Comparison of ENCODE assay signal across 1 cellular context in the genomic region with DNA sequence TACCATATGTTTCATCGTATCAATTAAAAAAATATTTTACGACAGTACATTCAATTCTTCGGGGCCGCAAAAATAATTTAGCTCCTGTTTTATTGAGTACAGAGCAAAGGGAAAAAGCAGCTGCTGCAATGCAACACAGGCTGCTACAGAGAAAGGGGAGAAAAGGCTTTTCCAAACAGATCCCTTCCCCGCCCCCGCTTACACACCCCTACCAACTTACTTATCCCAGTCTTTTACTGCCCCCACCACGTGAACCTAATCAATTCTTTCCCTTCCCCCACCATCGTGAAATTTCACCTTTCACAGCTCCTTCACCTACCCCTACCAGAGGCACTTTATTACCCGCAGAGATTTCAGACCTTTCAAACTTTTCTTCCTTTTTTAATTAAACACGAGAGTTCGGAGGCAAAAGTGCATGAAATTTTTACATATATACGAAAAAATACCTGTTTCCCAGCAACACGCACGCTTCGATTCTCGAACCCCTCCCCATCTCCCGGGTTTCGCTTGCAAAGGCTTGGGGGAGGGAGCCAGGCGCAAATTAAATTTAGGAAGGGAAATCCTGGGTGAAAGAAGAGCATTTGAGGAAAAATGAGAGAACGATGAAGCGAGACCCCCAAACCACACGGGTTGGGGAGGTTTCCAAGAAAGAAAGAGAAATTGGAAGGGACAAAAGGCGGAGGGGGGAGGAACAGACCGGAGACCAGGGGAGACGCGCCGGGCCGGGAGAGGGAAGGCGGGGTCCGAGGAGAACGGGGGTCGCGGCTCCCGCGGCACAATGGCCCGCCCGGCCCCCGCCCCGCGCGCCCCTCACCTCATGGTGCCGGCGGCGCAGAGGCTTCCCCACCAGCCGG.
TF ChIP-seq lines count a peak whose summit lies in the region.

No MANE protein-coding gene starts in this region.

TF ChIP-seq in HEK293, 187 proteins besides CTCF, POLR2A, EP300 and RAD21 (continued from another document and continues in another):
- TF ChIP-seq, protein P1, sequence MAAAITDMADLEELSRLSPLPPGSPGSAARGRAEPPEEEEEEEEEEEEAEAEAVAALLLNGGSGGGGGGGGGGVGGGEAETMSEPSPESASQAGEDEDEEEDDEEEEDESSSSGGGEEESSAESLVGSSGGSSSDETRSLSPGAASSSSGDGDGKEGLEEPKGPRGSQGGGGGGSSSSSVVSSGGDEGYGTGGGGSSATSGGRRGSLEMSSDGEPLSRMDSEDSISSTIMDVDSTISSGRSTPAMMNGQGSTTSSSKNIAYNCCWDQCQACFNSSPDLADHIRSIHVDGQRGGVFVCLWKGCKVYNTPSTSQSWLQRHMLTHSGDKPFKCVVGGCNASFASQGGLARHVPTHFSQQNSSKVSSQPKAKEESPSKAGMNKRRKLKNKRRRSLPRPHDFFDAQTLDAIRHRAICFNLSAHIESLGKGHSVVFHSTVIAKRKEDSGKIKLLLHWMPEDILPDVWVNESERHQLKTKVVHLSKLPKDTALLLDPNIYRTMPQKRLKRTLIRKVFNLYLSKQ (tag by site-specific recombination; IDR thresholded peaks at IDR 0.05; ENCODE audit: borderline replicate concordance), result no peak
- TF ChIP-seq ZFP69B (tag by site-specific recombination; IDR thresholded peaks at IDR 0.05) (peak; percentile 59; the same call in 1 of the 2 replicates), KLF9 (tag by site-specific recombination; IDR thresholded peaks at IDR 0.05; ENCODE audit: low read depth) (no peak; the same call in 1 of the 2 replicates), ZNF501 (tag by site-specific recombination; IDR thresholded peaks at IDR 0.05) (peak; percentile 75; the same call in 1 of the 2 replicates), ZNF843 (tag by site-specific recombination; IDR thresholded peaks at IDR 0.05) (peak; percentile 70), ZNF146 (tag by site-specific recombination; IDR thresholded peaks at IDR 0.05) (no peak), YY1 (tag by site-specific recombination; IDR thresholded peaks at IDR 0.05) (no peak), ZNF169 (tag by site-specific recombination; IDR thresholded peaks at IDR 0.05) (no peak), ZBTB7A (tag by site-specific recombination; IDR thresholded peaks at IDR 0.05; ENCODE audit: low read depth) (no peak; the same call in 1 of the 2 replicates), ZNF433 (tag by site-specific recombination; IDR thresholded peaks at IDR 0.05; ENCODE audit: low read depth) (no peak), GLIS1 (tag by site-specific recombination; IDR thresholded peaks at IDR 0.05) (peak; percentile 23; the same call in 1 of the 2 replicates), ZNF214 (tag by site-specific recombination; IDR thresholded peaks at IDR 0.05; ENCODE audit: borderline replicate concordance) (no peak), ZNF416 (tag by site-specific recombination; IDR thresholded peaks at IDR 0.05) (no peak), ZNF48 (tag by site-specific recombination; IDR thresholded peaks at IDR 0.05) (no peak), ZEB2 (tag by site-specific recombination; IDR thresholded peaks at IDR 0.05) (peak; percentile 92), ZNF768 (tag by site-specific recombination; IDR thresholded peaks at IDR 0.05) (no peak), ZSCAN30 (tag by site-specific recombination; IDR thresholded peaks at IDR 0.05) (0 out of 2 replicates have a peak, but pooled peaks have one; percentile 1), ZNF37A (tag by site-specific recombination; IDR thresholded peaks at IDR 0.05) (no peak), ZFP37 (tag by site-specific recombination; IDR thresholded peaks at IDR 0.05) (peak; percentile 42), GFI1B (tag by site-specific recombination; IDR thresholded peaks at IDR 0.05) (peak; percentile 27; the same call in 1 of the 2 replicates), ZFP41 (tag by site-specific recombination; IDR thresholded peaks at IDR 0.05; ENCODE audit: borderline replicate concordance) (no peak), ZNF558 (tag by site-specific recombination; IDR thresholded peaks at IDR 0.05) (no peak), ZNF561 (tag by site-specific recombination; IDR thresholded peaks at IDR 0.05; ENCODE audit: borderline replicate concordance) (0 out of 2 replicates have a peak, but pooled peaks have one; percentile 4), SETDB1 (IDR thresholded peaks at IDR 0.05; ENCODE audit: insufficient read length, low read length) (no peak), ZNF155 (tag by site-specific recombination; IDR thresholded peaks at IDR 0.05) (no peak), ZSCAN23 (tag by site-specific recombination; IDR thresholded peaks at IDR 0.05) (no peak), ZNF274 (IDR thresholded peaks at IDR 0.05; ENCODE audit: low read length) (no peak), ZNF274 (tag by site-specific recombination; IDR thresholded peaks at IDR 0.05; ENCODE audit: borderline replicate concordance) (no peak), ZNF555 (tag by site-specific recombination; conservative IDR thresholded peaks at IDR 0.05) (no peak), MYNN (tag by site-specific recombination; IDR thresholded peaks at IDR 0.05; ENCODE audit: borderline replicate concordance) (no peak), ZNF19 (tag by site-specific recombination; IDR thresholded peaks at IDR 0.05; ENCODE audit: low read depth) (no peak), ZNF223 (tag by site-specific recombination; IDR thresholded peaks at IDR 0.05) (no peak), BCL11B (tag by site-specific recombination; IDR thresholded peaks at IDR 0.05; ENCODE audit: low read depth) (peak; percentile 96), ZNF391 (tag by site-specific recombination; IDR thresholded peaks at IDR 0.05; ENCODE audit: borderline replicate concordance, low read depth) (peak; percentile 15), ZNF16 (tag by site-specific recombination; IDR thresholded peaks at IDR 0.05; ENCODE audit: low read depth) (no peak)
- TF ChIP-seq, protein P2, sequence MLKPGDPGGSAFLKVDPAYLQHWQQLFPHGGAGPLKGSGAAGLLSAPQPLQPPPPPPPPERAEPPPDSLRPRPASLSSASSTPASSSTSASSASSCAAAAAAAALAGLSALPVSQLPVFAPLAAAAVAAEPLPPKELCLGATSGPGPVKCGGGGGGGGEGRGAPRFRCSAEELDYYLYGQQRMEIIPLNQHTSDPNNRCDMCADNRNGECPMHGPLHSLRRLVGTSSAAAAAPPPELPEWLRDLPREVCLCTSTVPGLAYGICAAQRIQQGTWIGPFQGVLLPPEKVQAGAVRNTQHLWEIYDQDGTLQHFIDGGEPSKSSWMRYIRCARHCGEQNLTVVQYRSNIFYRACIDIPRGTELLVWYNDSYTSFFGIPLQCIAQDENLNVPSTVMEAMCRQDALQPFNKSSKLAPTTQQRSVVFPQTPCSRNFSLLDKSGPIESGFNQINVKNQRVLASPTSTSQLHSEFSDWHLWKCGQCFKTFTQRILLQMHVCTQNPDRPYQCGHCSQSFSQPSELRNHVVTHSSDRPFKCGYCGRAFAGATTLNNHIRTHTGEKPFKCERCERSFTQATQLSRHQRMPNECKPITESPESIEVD (tag by site-specific recombination; IDR thresholded peaks at IDR 0.05), result peak; percentile 80
- TF ChIP-seq, protein P3, sequence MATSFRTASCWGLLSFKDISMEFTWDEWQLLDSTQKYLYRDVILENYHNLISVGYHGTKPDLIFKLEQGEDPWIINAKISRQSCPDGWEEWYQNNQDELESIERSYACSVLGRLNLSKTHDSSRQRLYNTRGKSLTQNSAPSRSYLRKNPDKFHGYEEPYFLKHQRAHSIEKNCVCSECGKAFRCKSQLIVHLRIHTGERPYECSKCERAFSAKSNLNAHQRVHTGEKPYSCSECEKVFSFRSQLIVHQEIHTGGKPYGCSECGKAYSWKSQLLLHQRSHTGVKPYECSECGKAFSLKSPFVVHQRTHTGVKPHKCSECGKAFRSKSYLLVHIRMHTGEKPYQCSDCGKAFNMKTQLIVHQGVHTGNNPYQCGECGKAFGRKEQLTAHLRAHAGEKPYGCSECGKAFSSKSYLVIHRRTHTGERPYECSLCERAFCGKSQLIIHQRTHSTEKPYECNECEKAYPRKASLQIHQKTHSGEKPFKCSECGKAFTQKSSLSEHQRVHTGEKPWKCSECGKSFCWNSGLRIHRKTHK (tag by site-specific recombination; IDR thresholded peaks at IDR 0.05), result no peak
- TF ChIP-seq, protein P4, sequence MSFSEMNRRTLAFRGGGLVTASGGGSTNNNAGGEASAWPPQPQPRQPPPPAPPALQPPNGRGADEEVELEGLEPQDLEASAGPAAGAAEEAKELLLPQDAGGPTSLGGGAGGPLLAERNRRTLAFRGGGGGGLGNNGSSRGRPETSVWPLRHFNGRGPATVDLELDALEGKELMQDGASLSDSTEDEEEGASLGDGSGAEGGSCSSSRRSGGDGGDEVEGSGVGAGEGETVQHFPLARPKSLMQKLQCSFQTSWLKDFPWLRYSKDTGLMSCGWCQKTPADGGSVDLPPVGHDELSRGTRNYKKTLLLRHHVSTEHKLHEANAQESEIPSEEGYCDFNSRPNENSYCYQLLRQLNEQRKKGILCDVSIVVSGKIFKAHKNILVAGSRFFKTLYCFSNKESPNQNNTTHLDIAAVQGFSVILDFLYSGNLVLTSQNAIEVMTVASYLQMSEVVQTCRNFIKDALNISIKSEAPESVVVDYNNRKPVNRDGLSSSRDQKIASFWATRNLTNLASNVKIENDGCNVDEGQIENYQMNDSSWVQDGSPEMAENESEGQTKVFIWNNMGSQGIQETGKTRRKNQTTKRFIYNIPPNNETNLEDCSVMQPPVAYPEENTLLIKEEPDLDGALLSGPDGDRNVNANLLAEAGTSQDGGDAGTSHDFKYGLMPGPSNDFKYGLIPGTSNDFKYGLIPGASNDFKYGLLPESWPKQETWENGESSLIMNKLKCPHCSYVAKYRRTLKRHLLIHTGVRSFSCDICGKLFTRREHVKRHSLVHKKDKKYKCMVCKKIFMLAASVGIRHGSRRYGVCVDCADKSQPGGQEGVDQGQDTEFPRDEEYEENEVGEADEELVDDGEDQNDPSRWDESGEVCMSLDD (tag by site-specific recombination; IDR thresholded peaks at IDR 0.05), result no peak
- TF ChIP-seq, protein P5, sequence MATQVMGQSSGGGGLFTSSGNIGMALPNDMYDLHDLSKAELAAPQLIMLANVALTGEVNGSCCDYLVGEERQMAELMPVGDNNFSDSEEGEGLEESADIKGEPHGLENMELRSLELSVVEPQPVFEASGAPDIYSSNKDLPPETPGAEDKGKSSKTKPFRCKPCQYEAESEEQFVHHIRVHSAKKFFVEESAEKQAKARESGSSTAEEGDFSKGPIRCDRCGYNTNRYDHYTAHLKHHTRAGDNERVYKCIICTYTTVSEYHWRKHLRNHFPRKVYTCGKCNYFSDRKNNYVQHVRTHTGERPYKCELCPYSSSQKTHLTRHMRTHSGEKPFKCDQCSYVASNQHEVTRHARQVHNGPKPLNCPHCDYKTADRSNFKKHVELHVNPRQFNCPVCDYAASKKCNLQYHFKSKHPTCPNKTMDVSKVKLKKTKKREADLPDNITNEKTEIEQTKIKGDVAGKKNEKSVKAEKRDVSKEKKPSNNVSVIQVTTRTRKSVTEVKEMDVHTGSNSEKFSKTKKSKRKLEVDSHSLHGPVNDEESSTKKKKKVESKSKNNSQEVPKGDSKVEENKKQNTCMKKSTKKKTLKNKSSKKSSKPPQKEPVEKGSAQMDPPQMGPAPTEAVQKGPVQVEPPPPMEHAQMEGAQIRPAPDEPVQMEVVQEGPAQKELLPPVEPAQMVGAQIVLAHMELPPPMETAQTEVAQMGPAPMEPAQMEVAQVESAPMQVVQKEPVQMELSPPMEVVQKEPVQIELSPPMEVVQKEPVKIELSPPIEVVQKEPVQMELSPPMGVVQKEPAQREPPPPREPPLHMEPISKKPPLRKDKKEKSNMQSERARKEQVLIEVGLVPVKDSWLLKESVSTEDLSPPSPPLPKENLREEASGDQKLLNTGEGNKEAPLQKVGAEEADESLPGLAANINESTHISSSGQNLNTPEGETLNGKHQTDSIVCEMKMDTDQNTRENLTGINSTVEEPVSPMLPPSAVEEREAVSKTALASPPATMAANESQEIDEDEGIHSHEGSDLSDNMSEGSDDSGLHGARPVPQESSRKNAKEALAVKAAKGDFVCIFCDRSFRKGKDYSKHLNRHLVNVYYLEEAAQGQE (tag by site-specific recombination; IDR thresholded peaks at IDR 0.05), result no peak
- TF ChIP-seq, protein P6, sequence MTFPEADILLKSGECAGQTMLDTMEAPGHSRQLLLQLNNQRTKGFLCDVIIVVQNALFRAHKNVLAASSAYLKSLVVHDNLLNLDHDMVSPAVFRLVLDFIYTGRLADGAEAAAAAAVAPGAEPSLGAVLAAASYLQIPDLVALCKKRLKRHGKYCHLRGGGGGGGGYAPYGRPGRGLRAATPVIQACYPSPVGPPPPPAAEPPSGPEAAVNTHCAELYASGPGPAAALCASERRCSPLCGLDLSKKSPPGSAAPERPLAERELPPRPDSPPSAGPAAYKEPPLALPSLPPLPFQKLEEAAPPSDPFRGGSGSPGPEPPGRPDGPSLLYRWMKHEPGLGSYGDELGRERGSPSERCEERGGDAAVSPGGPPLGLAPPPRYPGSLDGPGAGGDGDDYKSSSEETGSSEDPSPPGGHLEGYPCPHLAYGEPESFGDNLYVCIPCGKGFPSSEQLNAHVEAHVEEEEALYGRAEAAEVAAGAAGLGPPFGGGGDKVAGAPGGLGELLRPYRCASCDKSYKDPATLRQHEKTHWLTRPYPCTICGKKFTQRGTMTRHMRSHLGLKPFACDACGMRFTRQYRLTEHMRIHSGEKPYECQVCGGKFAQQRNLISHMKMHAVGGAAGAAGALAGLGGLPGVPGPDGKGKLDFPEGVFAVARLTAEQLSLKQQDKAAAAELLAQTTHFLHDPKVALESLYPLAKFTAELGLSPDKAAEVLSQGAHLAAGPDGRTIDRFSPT (tag by site-specific recombination; IDR thresholded peaks at IDR 0.05), result no peak; the same call in 1 of the 2 replicates
- TF ChIP-seq, protein P7, sequence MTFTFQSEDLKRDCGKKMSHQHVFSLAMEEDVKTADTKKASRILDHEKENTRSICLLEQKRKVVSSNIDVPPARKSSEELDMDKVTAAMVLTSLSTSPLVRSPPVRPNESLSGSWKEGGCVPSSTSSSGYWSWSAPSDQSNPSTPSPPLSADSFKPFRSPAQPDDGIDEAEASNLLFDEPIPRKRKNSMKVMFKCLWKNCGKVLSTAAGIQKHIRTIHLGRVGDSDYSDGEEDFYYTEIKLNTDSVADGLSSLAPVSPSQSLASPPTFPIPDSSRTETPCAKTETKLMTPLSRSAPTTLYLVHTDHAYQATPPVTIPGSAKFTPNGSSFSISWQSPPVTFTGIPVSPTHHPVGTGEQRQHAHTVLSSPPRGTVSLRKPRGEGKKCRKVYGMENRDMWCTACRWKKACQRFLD (tag by site-specific recombination; IDR thresholded peaks at IDR 0.05), result no peak; the same call in 1 of the 2 replicates
- TF ChIP-seq, protein P8, sequence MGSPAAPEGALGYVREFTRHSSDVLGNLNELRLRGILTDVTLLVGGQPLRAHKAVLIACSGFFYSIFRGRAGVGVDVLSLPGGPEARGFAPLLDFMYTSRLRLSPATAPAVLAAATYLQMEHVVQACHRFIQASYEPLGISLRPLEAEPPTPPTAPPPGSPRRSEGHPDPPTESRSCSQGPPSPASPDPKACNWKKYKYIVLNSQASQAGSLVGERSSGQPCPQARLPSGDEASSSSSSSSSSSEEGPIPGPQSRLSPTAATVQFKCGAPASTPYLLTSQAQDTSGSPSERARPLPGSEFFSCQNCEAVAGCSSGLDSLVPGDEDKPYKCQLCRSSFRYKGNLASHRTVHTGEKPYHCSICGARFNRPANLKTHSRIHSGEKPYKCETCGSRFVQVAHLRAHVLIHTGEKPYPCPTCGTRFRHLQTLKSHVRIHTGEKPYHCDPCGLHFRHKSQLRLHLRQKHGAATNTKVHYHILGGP (tag by site-specific recombination; IDR thresholded peaks at IDR 0.05), result no peak
- TF ChIP-seq, protein P9, sequence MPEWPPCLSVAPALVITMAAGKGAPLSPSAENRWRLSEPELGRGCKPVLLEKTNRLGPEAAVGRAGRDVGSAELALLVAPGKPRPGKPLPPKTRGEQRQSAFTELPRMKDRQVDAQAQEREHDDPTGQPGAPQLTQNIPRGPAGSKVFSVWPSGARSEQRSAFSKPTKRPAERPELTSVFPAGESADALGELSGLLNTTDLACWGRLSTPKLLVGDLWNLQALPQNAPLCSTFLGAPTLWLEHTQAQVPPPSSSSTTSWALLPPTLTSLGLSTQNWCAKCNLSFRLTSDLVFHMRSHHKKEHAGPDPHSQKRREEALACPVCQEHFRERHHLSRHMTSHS (tag by site-specific recombination; IDR thresholded peaks at IDR 0.05), result no peak
